20 cellular contexts compared by ENCODE assay signal in the genomic region with DNA sequence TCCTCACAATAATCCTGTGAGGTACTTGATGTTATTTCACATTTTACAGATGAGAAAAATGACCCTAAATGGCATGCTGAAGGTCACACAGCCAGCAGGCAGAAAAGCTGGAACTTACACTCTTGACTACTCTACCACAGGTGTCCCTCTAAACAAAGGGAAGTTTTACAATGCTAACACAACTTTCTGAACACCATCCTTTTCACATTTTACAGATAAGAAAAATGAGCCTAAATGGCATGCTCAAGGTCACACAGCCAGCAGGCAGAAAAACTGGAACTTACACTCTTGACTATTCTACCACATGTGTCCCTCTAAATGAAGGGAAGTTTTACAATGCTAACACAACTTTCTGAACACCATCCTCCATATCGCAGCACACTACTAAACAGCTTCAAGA.
"Had no signal": no experiment of that assay in that cellular context is flagged by ENCODE, and none has a peak within 500 bp of the region (broad histone marks: within the 10 kb centered on the region; RNA-seq: fewer than 3 reads in every experiment).

No MANE protein-coding gene starts in this region.

- DNase-seq: activated CD8-positive, alpha-beta memory T cell treated with anti-CD3 and anti-CD28 coated beads, Interleukin-2, amount 50 U/mL, for 48 hours; activated naive CD4-positive, alpha-beta T cell; activated T-cell treated with anti-CD3 and anti-CD28 coated beads, Interleukin-2, amount 50 U/mL, for 4 hours; colonic mucosa; glutamatergic neuron; immature natural killer cell; left lung; naive thymus-derived CD4-positive, alpha-beta T cell; pancreas; right cardiac atrium; stimulated activated CD4-positive, alpha-beta T cell treated with anti-CD3 and anti-CD28 coated beads, Interleukin-1b, Interleukin-23, amount 100 ng/mL, for 48 hours; T-helper 1 cell; T-helper 9 cell; transverse colon had no signal

- H3K4me3 Mint-ChIP-seq: activated naive CD8-positive, alpha-beta T cell; activated T-cell treated with anti-CD3 and anti-CD28 coated beads, Interleukin-2, amount 50 U/mL, for 4 hours; immature natural killer cell; naive thymus-derived CD4-positive, alpha-beta T cell had no signal

- H3K27me3 ChIP-seq: breast epithelium, colonic mucosa, esophagus muscularis mucosa, hepatocyte, left lung, pancreas, transverse colon had no signal

- H3K4me2 ChIP-seq: hepatocyte had no signal

- H3K27ac Mint-ChIP-seq: activated naive CD8-positive, alpha-beta T cell; activated T-helper 2 cell treated with anti-CD3 and anti-CD28 coated beads, Interferon-gamma antibody, Interleukin-2, Interleukin-4, amounts not matched to agents 10 μg/mL and 5 μg/mL and 100 μg/mL, durations not matched to agents 14 hours and 24 hours and 36 hours had no signal

- H3K4me3 ChIP-seq: breast epithelium, colonic mucosa, esophagus muscularis mucosa, hepatocyte, left lung, pancreas, skin epidermis, transverse colon had no signal

- H3K9me3 Mint-ChIP-seq: activated T-cell treated with anti-CD3 and anti-CD28 coated beads, Interleukin-2, amount 50 U/mL, for 4 hours; activated T-helper 2 cell treated with anti-CD3 and anti-CD28 coated beads, Interferon-gamma antibody, Interleukin-2, Interleukin-4, amounts not matched to agents 10 μg/mL and 5 μg/mL and 100 μg/mL, durations not matched to agents 14 hours and 24 hours and 36 hours; immature natural killer cell had no signal

- H3K27ac ChIP-seq: breast epithelium, colonic mucosa, esophagus muscularis mucosa, hepatocyte, left lung, pancreas, transverse colon had no signal

- H3K4me1 ChIP-seq: breast epithelium, colonic mucosa had no signal

- H3K27me3 Mint-ChIP-seq: activated naive CD8-positive, alpha-beta T cell; naive thymus-derived CD4-positive, alpha-beta T cell had no signal

- H3K36me3 ChIP-seq: breast epithelium, colonic mucosa, pancreas had no signal

- H2AFZ ChIP-seq: hepatocyte had no signal

- ATAC-seq: activated T-cell treated with anti-CD3 and anti-CD28 coated beads, Interleukin-2, amount 50 U/mL, for 4 hours; left lung; naive thymus-derived CD4-positive, alpha-beta T cell had no signal
